Comparison of ENCODE assay signal across 15 cellular contexts in the genomic region with DNA sequence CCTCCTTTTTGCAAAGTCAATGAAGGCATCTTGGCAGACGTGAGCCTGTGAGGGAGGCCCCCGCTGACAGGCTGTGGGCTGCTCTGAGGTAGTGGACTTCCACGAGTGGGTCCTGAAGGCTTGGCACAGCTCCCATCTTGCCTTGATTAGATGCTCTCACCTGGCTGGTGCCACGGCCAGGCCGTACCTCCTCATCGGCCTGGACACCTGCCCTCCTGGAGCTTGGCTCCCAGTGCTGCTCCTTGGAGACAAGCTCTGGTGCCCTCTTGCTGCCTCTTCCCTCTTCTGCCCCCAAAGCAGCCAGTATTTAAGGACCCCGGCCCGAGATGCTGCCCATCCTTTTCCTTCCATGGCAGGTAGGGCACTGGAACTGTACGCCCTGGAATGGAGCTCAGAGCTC.
DNase-seq lines count a peak whose midpoint lies in the region; ATAC-seq and TF ChIP-seq lines count a peak whose summit lies in the region.
"Had no signal": no experiment of that assay in that cellular context is flagged by ENCODE, and none has a peak within 500 bp of the region (broad histone marks: within the 10 kb centered on the region; RNA-seq: fewer than 3 reads in every experiment).

No MANE protein-coding gene starts in this region.

- H3K36me3 Mint-ChIP-seq in activated B cell treated with CpG ODN at 0.5 μM for 24 hours (ENCODE audit: low read depth) (no peaks in the 10 kb centered on the region), osteocyte (ENCODE audit: unreplicated experiment) (no peaks in the 10 kb centered on the region), chondrocyte (ENCODE audit: low read depth) (no peaks in the 10 kb centered on the region)
- H3K36me3 Mint-ChIP-seq: CD8-positive, alpha-beta memory T cell had no signal

- intact Hi-C loops in cardiac septum (cut with DNase I), result no loop called here
- intact Hi-C loops in Right ventricle myocardium inferior (cut with DNase I), result no loop called here
- intact Hi-C loops in activated B cell treated with CpG ODN at 0.5 μM for 24 hours (cut with micrococcal nuclease), result no loop called here

- H3K4me3 Mint-ChIP-seq in activated B cell treated with CpG ODN at 0.5 μM for 24 hours (no peak overlapping the region), osteocyte (ENCODE audit: unreplicated experiment) (no peak overlapping the region), chondrocyte (ENCODE audit: unreplicated experiment) (no peak overlapping the region)
- H3K4me3 Mint-ChIP-seq: CD8-positive, alpha-beta memory T cell had no signal

- ATAC-seq in Right ventricle myocardium inferior (no peak), activated B cell treated with CpG ODN at 0.5 μM for 24 hours (ENCODE audit: low read depth) (no peak)
- ATAC-seq: HepG2 had no signal

- POLR2A ChIA-PET in activated B cell treated with CpG ODN at 0.5 μM for 24 hours (lab: Charles Lee), result no interaction called here

- DNase-seq in cardiac septum (ENCODE audit: low spot score) (peak; percentile 27), Right ventricle myocardium inferior (ENCODE audit: missing footprints) (no peak), activated B cell treated with CpG ODN at 0.5 μM for 24 hours (peak; percentile 7), osteocyte (ENCODE audit: extremely low spot score, unreplicated experiment) (peak; percentile 73), ureter (ENCODE audit: low spot score) (peak; percentile 32), OCI-M2 (lab: John Stamatoyannopoulos, UW; ENCODE audit: unreplicated experiment) (no peak), chondrocyte (ENCODE audit: low spot score) (no peak)
- DNase-seq: CD8-positive, alpha-beta memory T cell; KBM-7; NCI-H1105; NCI-H1694 treated with DMSO at 0.1 percent for 48 hours; NCI-H2107; NCI-H2227 treated with DMSO at 0.1 percent for 48 hours; NCI-H82 had no signal

- H3K27ac Mint-ChIP-seq in activated B cell treated with CpG ODN at 0.5 μM for 24 hours, result no peak overlapping the region
- H3K27ac Mint-ChIP-seq in osteocyte (ENCODE audit: unreplicated experiment), result no peak overlapping the region
- no peak overlapping the region for H3K27ac Mint-ChIP-seq in chondrocyte (ENCODE audit: unreplicated experiment)
- H3K27ac Mint-ChIP-seq: CD8-positive, alpha-beta memory T cell had no signal

- no peak for TF ChIP-seq CTCF in activated B cell treated with CpG ODN at 0.5 μM for 24 hours (IDR thresholded peaks at IDR 0.05)
- TF ChIP-seq CTCF in osteocyte (IDR thresholded peaks at IDR 0.05), result no peak
- TF ChIP-seq CTCF in chondrocyte (IDR thresholded peaks at IDR 0.05), result no peak

- H3K9me3 Mint-ChIP-seq in activated B cell treated with CpG ODN at 0.5 μM for 24 hours, result no peaks in the 10 kb centered on the region
- no peaks in the 10 kb centered on the region for H3K9me3 Mint-ChIP-seq in osteocyte (ENCODE audit: unreplicated experiment)
- H3K9me3 Mint-ChIP-seq in chondrocyte (ENCODE audit: low read depth), result no peaks in the 10 kb centered on the region
- H3K9me3 Mint-ChIP-seq: CD8-positive, alpha-beta memory T cell had no signal

- H3K27me3 Mint-ChIP-seq in activated B cell treated with CpG ODN at 0.5 μM for 24 hours, result peaks cover 14% of the 10 kb centered on the region
- H3K27me3 Mint-ChIP-seq in osteocyte (ENCODE audit: unreplicated experiment), result no peaks in the 10 kb centered on the region
- H3K27me3 Mint-ChIP-seq in chondrocyte (ENCODE audit: low read depth), result peaks cover 51% of the 10 kb centered on the region

- CTCF ChIA-PET in activated B cell treated with CpG ODN at 0.5 μM for 24 hours (lab: Charles Lee), result no interaction called here

- H3K4me1 Mint-ChIP-seq in activated B cell treated with CpG ODN at 0.5 μM for 24 hours, result no peaks in the 10 kb centered on the region
- H3K4me1 Mint-ChIP-seq in osteocyte (ENCODE audit: unreplicated experiment), result no peaks in the 10 kb centered on the region
- H3K4me1 Mint-ChIP-seq in chondrocyte (ENCODE audit: low read depth), result no peaks in the 10 kb centered on the region

Comparison
In these comparisons a context has a peak if more than half of its experiments do, and no peak if none do; other contexts are left out.
1. DNase-seq: peak in cardiac septum (single experiment), activated B cell treated with CpG ODN at 0.5 μM for 24 hours (single experiment), osteocyte (single experiment) and ureter (single experiment); none in Right ventricle myocardium inferior (single experiment), OCI-M2 (single experiment) and chondrocyte (single experiment).